19 cellular contexts compared by ENCODE assay signal in genomic region chr6:70390067-70390466, GRCh38.
"Had no signal": no experiment of that assay in that cellular context is flagged by ENCODE, and none has a peak within 500 bp of the region (broad histone marks: within the 10 kb centered on the region; RNA-seq: fewer than 3 reads in every experiment).

No MANE protein-coding gene starts in this region.

- ATAC-seq: activated T-cell treated with anti-CD3 and anti-CD28 coated beads, Interleukin-2, amount 50 U/mL, for 72 hours; naive thymus-derived CD4-positive, alpha-beta T cell; stimulated activated naive B cell treated with anti-CD40 and anti-IgM and Interleukin-4, amounts not matched to agents 10 μg/mL and 1 μg/mL and 100 μg/mL, for 72 hours had no signal

- DNase-seq: activated CD4-positive, alpha-beta memory T cell treated with anti-CD3 and anti-CD28 coated beads, Interleukin-2, amount 10 ng/mL, durations not matched to agents 7 days and 5 days; activated CD4-positive, alpha-beta T cell treated with anti-CD3 and anti-CD28 coated beads for 48 hours; activated CD4-positive, CD25-positive, alpha-beta regulatory T cell; activated effector memory CD4-positive, alpha-beta T cell treated with Interleukin-2 at 50 U/mL for 16 hours; activated naive CD4-positive, alpha-beta T cell treated with anti-CD3 and anti-CD28 coated beads for 36 hours; activated naive CD8-positive, alpha-beta T cell treated with anti-CD3 and anti-CD28 coated beads, Interleukin-2, amount 10 ng/mL, durations not matched to agents 7 days and 5 days; activated T-cell treated with anti-CD3 and anti-CD28 coated beads, Interleukin-2, amount 50 U/mL, for 72 hours; amniotic stem cell; colonic mucosa; dorsolateral prefrontal cortex; glutamatergic neuron; hippocampal formation; left ventricle myocardium inferior; naive thymus-derived CD4-positive, alpha-beta T cell; stimulated activated CD4-positive, alpha-beta T cell treated with anti-CD3 and anti-CD28 coated beads, Interleukin-2, amount 100 ng/mL, for 48 hours; stimulated activated CD8-positive, alpha-beta memory T cell treated with anti-CD3 and anti-CD28 coated beads, Interleukin-4, amount 100 ng/mL, for 48 hours; stimulated activated naive B cell treated with anti-CD40 and anti-IgM and Interleukin-4, amounts not matched to agents 10 μg/mL and 1 μg/mL and 100 μg/mL, for 72 hours; trophoblast cell had no signal

- FAIRE-seq: frontal cortex had no signal
